2 cellular contexts compared by ENCODE assay signal in genomic region chr3:24340966-24341365, GRCh38.
TF ChIP-seq lines count a peak whose summit lies in the region.

No MANE protein-coding gene starts in this region.

TF ChIP-seq in GM23338, 12 proteins besides CTCF, POLR2A, EP300 and RAD21:
- TF ChIP-seq ETS1 (IDR thresholded peaks at IDR 0.05) (no peak), POLR2AphosphoS5 (IDR thresholded peaks at IDR 0.05; ENCODE audit: low read depth) (no peak), EZH2 (IDR thresholded peaks at IDR 0.05; ENCODE audit: low read depth, unreplicated experiment) (no peak), ZNF114 (CRISPR knock-in tag; IDR thresholded peaks at IDR 0.05) (no peak), STAT1 (IDR thresholded peaks at IDR 0.05; ENCODE audit: unreplicated experiment) (no peak), CREB1 (CRISPR knock-in tag; IDR thresholded peaks at IDR 0.05; ENCODE audit: low read depth) (no peak), REST (IDR thresholded peaks at IDR 0.05; ENCODE audit: unreplicated experiment) (no peak), JUNB (IDR thresholded peaks at IDR 0.05; ENCODE audit: unreplicated experiment) (no peak), EZH2phosphoT487 (IDR thresholded peaks at IDR 0.05; ENCODE audit: unreplicated experiment) (no peak), NANOG (IDR thresholded peaks at IDR 0.05; ENCODE audit: borderline replicate concordance) (no peak), ZNF331 (CRISPR knock-in tag; IDR thresholded peaks at IDR 0.05; ENCODE audit: low read depth) (no peak)
- TF ChIP-seq, protein P1, sequence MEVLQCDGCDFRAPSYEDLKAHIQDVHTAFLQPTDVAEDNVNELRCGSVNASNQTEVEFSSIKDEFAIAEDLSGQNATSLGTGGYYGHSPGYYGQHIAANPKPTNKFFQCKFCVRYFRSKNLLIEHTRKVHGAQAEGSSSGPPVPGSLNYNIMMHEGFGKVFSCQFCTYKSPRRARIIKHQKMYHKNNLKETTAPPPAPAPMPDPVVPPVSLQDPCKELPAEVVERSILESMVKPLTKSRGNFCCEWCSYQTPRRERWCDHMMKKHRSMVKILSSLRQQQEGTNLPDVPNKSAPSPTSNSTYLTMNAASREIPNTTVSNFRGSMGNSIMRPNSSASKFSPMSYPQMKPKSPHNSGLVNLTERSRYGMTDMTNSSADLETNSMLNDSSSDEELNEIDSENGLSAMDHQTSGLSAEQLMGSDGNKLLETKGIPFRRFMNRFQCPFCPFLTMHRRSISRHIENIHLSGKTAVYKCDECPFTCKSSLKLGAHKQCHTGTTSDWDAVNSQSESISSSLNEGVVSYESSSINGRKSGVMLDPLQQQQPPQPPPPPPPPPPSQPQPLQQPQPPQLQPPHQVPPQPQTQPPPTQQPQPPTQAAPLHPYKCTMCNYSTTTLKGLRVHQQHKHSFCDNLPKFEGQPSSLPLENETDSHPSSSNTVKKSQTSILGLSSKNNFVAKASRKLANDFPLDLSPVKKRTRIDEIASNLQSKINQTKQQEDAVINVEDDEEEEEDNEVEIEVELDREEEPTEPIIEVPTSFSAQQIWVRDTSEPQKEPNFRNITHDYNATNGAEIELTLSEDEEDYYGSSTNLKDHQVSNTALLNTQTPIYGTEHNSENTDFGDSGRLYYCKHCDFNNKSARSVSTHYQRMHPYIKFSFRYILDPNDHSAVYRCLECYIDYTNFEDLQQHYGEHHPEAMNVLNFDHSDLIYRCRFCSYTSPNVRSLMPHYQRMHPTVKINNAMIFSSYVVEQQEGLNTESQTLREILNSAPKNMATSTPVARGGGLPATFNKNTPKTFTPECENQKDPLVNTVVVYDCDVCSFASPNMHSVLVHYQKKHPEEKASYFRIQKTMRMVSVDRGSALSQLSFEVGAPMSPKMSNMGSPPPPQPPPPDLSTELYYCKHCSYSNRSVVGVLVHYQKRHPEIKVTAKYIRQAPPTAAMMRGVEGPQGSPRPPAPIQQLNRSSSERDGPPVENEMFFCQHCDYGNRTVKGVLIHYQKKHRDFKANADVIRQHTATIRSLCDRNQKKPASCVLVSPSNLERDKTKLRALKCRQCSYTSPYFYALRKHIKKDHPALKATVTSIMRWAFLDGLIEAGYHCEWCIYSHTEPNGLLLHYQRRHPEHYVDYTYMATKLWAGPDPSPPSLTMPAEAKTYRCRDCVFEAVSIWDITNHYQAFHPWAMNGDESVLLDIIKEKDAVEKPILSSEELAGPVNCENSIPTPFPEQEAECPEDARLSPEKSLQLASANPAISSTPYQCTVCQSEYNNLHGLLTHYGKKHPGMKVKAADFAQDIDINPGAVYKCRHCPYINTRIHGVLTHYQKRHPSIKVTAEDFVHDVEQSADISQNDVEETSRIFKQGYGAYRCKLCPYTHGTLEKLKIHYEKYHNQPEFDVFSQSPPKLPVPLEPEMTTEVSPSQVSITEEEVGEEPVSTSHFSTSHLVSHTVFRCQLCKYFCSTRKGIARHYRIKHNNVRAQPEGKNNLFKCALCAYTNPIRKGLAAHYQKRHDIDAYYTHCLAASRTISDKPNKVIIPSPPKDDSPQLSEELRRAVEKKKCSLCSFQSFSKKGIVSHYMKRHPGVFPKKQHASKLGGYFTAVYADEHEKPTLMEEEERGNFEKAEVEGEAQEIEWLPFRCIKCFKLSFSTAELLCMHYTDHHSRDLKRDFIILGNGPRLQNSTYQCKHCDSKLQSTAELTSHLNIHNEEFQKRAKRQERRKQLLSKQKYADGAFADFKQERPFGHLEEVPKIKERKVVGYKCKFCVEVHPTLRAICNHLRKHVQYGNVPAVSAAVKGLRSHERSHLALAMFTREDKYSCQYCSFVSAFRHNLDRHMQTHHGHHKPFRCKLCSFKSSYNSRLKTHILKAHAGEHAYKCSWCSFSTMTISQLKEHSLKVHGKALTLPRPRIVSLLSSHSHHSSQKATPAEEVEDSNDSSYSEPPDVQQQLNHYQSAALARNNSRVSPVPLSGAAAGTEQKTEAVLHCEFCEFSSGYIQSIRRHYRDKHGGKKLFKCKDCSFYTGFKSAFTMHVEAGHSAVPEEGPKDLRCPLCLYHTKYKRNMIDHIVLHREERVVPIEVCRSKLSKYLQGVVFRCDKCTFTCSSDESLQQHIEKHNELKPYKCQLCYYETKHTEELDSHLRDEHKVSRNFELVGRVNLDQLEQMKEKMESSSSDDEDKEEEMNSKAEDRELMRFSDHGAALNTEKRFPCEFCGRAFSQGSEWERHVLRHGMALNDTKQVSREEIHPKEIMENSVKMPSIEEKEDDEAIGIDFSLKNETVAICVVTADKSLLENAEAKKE (CRISPR knock-in tag; IDR thresholded peaks at IDR 0.05), result no peak

TF ChIP-seq in K562, 482 proteins besides CTCF, POLR2A, EP300 and RAD21 (continues in another document):
- peak; percentile 17 for TF ChIP-seq PRDM10 (IDR thresholded peaks at IDR 0.05; ENCODE audit: partially characterized antibody)
- TF ChIP-seq ZNF79 (CRISPR knock-in tag; IDR thresholded peaks at IDR 0.05; ENCODE audit: low read depth), result no peak
- TF ChIP-seq NCOA6 (IDR thresholded peaks at IDR 0.05), result no peak
- TF ChIP-seq GTF2E2 (tag; IDR thresholded peaks at IDR 0.05), result no peak
- TF ChIP-seq ZNF347 (CRISPR knock-in tag; IDR thresholded peaks at IDR 0.05; ENCODE audit: low read depth), result no peak
- TF ChIP-seq, protein P2, sequence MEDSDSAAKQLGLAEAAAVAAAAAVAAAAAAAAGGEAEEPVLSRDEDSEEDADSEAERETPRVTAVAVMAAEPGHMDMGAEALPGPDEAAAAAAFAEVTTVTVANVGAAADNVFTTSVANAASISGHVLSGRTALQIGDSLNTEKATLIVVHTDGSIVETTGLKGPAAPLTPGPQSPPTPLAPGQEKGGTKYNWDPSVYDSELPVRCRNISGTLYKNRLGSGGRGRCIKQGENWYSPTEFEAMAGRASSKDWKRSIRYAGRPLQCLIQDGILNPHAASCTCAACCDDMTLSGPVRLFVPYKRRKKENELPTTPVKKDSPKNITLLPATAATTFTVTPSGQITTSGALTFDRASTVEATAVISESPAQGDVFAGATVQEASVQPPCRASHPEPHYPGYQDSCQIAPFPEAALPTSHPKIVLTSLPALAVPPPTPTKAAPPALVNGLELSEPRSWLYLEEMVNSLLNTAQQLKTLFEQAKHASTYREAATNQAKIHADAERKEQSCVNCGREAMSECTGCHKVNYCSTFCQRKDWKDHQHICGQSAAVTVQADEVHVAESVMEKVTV (CRISPR knock-in tag; IDR thresholded peaks at IDR 0.05), result no peak
- no peak for TF ChIP-seq CEBPB (tag; IDR thresholded peaks at IDR 0.05)
- no peak for TF ChIP-seq HEY1 (CRISPR knock-in tag; IDR thresholded peaks at IDR 0.05; ENCODE audit: borderline replicate concordance)
- no peak for TF ChIP-seq TCF7L2 (IDR thresholded peaks at IDR 0.05; ENCODE audit: low read depth, low read length)
- TF ChIP-seq ZNF134 (CRISPR knock-in tag; conservative IDR thresholded peaks at IDR 0.05), result no peak
- TF ChIP-seq HLTF (IDR thresholded peaks at IDR 0.05), result 0 out of 2 replicates have a peak, but pooled peaks have one; percentile 14
- no peak for TF ChIP-seq PPARD (CRISPR knock-in tag; IDR thresholded peaks at IDR 0.05)
- TF ChIP-seq MLLT1 (IDR thresholded peaks at IDR 0.05), result 0 out of 4 replicates have a peak, but pooled peaks of 1 of the 2 experiments have one; percentile 19
- TF ChIP-seq, protein P3, sequence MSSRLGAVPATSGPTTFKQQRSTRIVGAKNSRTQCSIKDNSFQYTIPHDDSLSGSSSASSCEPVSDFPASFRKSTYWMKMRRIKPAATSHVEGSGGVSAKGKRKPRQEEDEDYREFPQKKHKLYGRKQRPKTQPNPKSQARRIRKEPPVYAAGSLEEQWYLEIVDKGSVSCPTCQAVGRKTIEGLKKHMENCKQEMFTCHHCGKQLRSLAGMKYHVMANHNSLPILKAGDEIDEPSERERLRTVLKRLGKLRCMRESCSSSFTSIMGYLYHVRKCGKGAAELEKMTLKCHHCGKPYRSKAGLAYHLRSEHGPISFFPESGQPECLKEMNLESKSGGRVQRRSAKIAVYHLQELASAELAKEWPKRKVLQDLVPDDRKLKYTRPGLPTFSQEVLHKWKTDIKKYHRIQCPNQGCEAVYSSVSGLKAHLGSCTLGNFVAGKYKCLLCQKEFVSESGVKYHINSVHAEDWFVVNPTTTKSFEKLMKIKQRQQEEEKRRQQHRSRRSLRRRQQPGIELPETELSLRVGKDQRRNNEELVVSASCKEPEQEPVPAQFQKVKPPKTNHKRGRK (tag; IDR thresholded peaks at IDR 0.05), result peak; percentile 90
- no peak for TF ChIP-seq KDM2B (CRISPR knock-in tag; IDR thresholded peaks at IDR 0.05)
- TF ChIP-seq NUFIP1 (IDR thresholded peaks at IDR 0.05; ENCODE audit: partially characterized antibody), result no peak
- TF ChIP-seq ZNF184 (CRISPR knock-in tag; IDR thresholded peaks at IDR 0.05), result no peak
- no peak for TF ChIP-seq FUS (optimal IDR thresholded peaks at IDR 0.05; ENCODE audit: low read depth, low read length)
- TF ChIP-seq ELF1 (tag; IDR thresholded peaks at IDR 0.05), result no peak
- TF ChIP-seq, protein P4, sequence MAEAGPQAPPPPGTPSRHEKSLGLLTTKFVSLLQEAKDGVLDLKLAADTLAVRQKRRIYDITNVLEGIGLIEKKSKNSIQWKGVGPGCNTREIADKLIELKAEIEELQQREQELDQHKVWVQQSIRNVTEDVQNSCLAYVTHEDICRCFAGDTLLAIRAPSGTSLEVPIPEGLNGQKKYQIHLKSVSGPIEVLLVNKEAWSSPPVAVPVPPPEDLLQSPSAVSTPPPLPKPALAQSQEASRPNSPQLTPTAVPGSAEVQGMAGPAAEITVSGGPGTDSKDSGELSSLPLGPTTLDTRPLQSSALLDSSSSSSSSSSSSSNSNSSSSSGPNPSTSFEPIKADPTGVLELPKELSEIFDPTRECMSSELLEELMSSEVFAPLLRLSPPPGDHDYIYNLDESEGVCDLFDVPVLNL (CRISPR knock-in tag; IDR thresholded peaks at IDR 0.05; ENCODE audit: low read depth), result no peak
- TF ChIP-seq SP1 (CRISPR knock-in tag; IDR thresholded peaks at IDR 0.05), result no peak
- no peak for TF ChIP-seq SMARCE1 (IDR thresholded peaks at IDR 0.05)
- TF ChIP-seq SIRT6 (IDR thresholded peaks at IDR 0.05; ENCODE audit: low read depth, low read length), result no peak
- TF ChIP-seq, protein P5, sequence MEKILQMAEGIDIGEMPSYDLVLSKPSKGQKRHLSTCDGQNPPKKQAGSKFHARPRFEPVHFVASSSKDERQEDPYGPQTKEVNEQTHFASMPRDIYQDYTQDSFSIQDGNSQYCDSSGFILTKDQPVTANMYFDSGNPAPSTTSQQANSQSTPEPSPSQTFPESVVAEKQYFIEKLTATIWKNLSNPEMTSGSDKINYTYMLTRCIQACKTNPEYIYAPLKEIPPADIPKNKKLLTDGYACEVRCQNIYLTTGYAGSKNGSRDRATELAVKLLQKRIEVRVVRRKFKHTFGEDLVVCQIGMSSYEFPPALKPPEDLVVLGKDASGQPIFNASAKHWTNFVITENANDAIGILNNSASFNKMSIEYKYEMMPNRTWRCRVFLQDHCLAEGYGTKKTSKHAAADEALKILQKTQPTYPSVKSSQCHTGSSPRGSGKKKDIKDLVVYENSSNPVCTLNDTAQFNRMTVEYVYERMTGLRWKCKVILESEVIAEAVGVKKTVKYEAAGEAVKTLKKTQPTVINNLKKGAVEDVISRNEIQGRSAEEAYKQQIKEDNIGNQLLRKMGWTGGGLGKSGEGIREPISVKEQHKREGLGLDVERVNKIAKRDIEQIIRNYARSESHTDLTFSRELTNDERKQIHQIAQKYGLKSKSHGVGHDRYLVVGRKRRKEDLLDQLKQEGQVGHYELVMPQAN (IDR thresholded peaks at IDR 0.05; ENCODE audit: borderline replicate concordance), result 0 out of 2 replicates have a peak, but pooled peaks have one; percentile 15
- no peak for TF ChIP-seq DDX20 (tag; IDR thresholded peaks at IDR 0.05; ENCODE audit: low read depth)
- TF ChIP-seq MED1 (CRISPR knock-in tag; IDR thresholded peaks at IDR 0.05; ENCODE audit: borderline replicate concordance), result no peak
- no peak for TF ChIP-seq PBX2 (CRISPR knock-in tag; IDR thresholded peaks at IDR 0.05; ENCODE audit: low read depth)
- no peak for TF ChIP-seq PBX2 (tag; conservative IDR thresholded peaks at IDR 0.05; ENCODE audit: low read depth)
